ENCODE assay signal across 11 cellular contexts in genomic region chr10:74988787-74989574, GRCh38.
DNase-seq lines count a peak whose midpoint lies in the region; ATAC-seq and TF ChIP-seq lines count a peak whose summit lies in the region.
"Had no signal": no experiment of that assay in that cellular context is flagged by ENCODE, and none has a peak within 500 bp of the region (broad histone marks: within the 10 kb centered on the region; RNA-seq: fewer than 3 reads in every experiment).

No MANE protein-coding gene starts in this region.

- no peaks in the 10 kb centered on the region for H3K27me3 ChIP-seq in CD8-positive, alpha-beta T cell (ENCODE audit: insufficient read depth, low read length)
- H3K27me3 ChIP-seq in left lung (no peaks in the 10 kb centered on the region), SJCRH30 (no peaks in the 10 kb centered on the region)

- peak overlapping the region; percentile 29 for H3K27ac Mint-ChIP-seq in CD8-positive, alpha-beta T cell
- H3K27ac Mint-ChIP-seq in HFFc6, result 0 out of 2 replicates have a peak overlapping the region, but pooled peaks have one; percentile 18
- H3K27ac Mint-ChIP-seq: B cell had no signal

- peaks cover 79% of the 10 kb centered on the region for H3K36me3 Mint-ChIP-seq in CD8-positive, alpha-beta T cell
- H3K36me3 Mint-ChIP-seq in HFFc6 (ENCODE audit: low read depth), result peaks cover 37% of the 10 kb centered on the region

- no peaks in the 10 kb centered on the region for H3K9me3 Mint-ChIP-seq in CD8-positive, alpha-beta T cell
- H3K9me3 Mint-ChIP-seq in HFFc6, result no peaks in the 10 kb centered on the region

- peaks cover 5% of the 10 kb centered on the region for H3K4me1 ChIP-seq in CD8-positive, alpha-beta T cell (ENCODE audit: insufficient read depth, low read length)
- H3K4me1 ChIP-seq in left lung (peaks cover 8 to 14% of the 10 kb centered on the region in 2 donors), SJCRH30 (no peaks in the 10 kb centered on the region; the same call in 1 of the 2 replicates)

- H3K27ac ChIP-seq in CD8-positive, alpha-beta T cell (ENCODE audit: low read depth, low read length), result no peak overlapping the region
- peak overlapping the region in 1 of 2 donors; percentile 26 for H3K27ac ChIP-seq in left lung
- H3K27ac ChIP-seq in SJCRH30, result no peak overlapping the region

- no peak for TF ChIP-seq CTCF in CD8-positive, alpha-beta T cell (IDR thresholded peaks at IDR 0.05)
- no peak for TF ChIP-seq CTCF in HFFc6 (IDR thresholded peaks at IDR 0.05)
- TF ChIP-seq CTCF in left lung (IDR thresholded peaks at IDR 0.05), result no peak

- no peaks in the 10 kb centered on the region for H3K36me3 ChIP-seq in CD8-positive, alpha-beta T cell (ENCODE audit: insufficient read depth, low read length)
- H3K36me3 ChIP-seq in left lung, result peaks cover 0 to 18% of the 10 kb centered on the region in 2 donors
- 0 out of 2 replicates have a peak, but pooled peaks cover 2% of the 10 kb centered on the region for H3K36me3 ChIP-seq in SJCRH30

- no peak overlapping the region for H3K4me3 Mint-ChIP-seq in CD8-positive, alpha-beta T cell
- H3K4me3 Mint-ChIP-seq in HFFc6, result no peak overlapping the region
- H3K4me3 Mint-ChIP-seq: B cell had no signal

- no peak overlapping the region for H3K4me3 ChIP-seq in CD8-positive, alpha-beta T cell (ENCODE audit: low read depth, low read length)
- H3K4me3 ChIP-seq in left lung, result no peak overlapping the region
- H3K4me3 ChIP-seq in SJCRH30, result no peak overlapping the region

- no peak for ATAC-seq in CD8-positive, alpha-beta T cell
- ATAC-seq in left lung, result peak; percentile 45
- no peak for ATAC-seq in stimulated activated naive CD8-positive, alpha-beta T cell treated with anti-CD3 and anti-CD28 coated beads, Interleukin-15, Interleukin-2, amounts not matched to agents 100 U/mL and 50 U/mL, for 24 hours

- peaks cover 15% of the 10 kb centered on the region for H3K4me1 Mint-ChIP-seq in CD8-positive, alpha-beta T cell (ENCODE audit: low read depth)
- peaks cover 21% of the 10 kb centered on the region for H3K4me1 Mint-ChIP-seq in HFFc6 (ENCODE audit: low read depth)

- no peaks in the 10 kb centered on the region for H3K9me3 ChIP-seq in CD8-positive, alpha-beta T cell (ENCODE audit: low read length)
- H3K9me3 ChIP-seq in left lung (no peaks in the 10 kb centered on the region), SJCRH30 (replicated peaks) (no peaks in the 10 kb centered on the region)

- H3K27me3 Mint-ChIP-seq in CD8-positive, alpha-beta T cell (ENCODE audit: low read depth), result no peaks in the 10 kb centered on the region
- H3K27me3 Mint-ChIP-seq in HFFc6 (ENCODE audit: insufficient read depth), result no peaks in the 10 kb centered on the region
- H3K27me3 Mint-ChIP-seq: B cell had no signal

- DNase-seq in CD8-positive, alpha-beta T cell, result no peak
- no peak for DNase-seq in HFFc6
- DNase-seq in NCI-H774 (lab: John Stamatoyannopoulos, UW), result peak; percentile 58
- no peak for DNase-seq in left lung
- DNase-seq in NCI-H1048 (lab: John Stamatoyannopoulos, UW), result no peak
- DNase-seq in stimulated activated naive CD4-positive, alpha-beta T cell (lab: John Stamatoyannopoulos, UW), result no peak
- DNase-seq in stimulated activated naive CD8-positive, alpha-beta T cell treated with anti-CD3 and anti-CD28 coated beads, Interleukin-15, Interleukin-2, amounts not matched to agents 100 U/mL and 50 U/mL, for 24 hours, result no peak
- no peak for DNase-seq in SJCRH30
- DNase-seq: GF-D8, RPMI8226 had no signal

- CTCF ChIA-PET in CD8-positive, alpha-beta T cell (lab: Charles Lee), result interaction anchor here (1.1 to 1.3 kb wide), 3 partner anchors 8 to 30 kb away, joined by 3 read pairs; no protein-coding TSS in a partner anchor

- POLR2A ChIA-PET in CD8-positive, alpha-beta T cell (lab: Charles Lee), result interaction anchor here (0.6 kb wide), 1 partner anchor 17 kb away, joined by 3 read pairs; no protein-coding TSS in a partner anchor

- intact Hi-C loops in CD8-positive, alpha-beta T cell (cut with DNase I, micrococcal nuclease), result no loop called here
- intact Hi-C loops in left lung (cut with DNase I), result no loop called here
